2 cellular contexts compared by ENCODE assay signal in the genomic region with DNA sequence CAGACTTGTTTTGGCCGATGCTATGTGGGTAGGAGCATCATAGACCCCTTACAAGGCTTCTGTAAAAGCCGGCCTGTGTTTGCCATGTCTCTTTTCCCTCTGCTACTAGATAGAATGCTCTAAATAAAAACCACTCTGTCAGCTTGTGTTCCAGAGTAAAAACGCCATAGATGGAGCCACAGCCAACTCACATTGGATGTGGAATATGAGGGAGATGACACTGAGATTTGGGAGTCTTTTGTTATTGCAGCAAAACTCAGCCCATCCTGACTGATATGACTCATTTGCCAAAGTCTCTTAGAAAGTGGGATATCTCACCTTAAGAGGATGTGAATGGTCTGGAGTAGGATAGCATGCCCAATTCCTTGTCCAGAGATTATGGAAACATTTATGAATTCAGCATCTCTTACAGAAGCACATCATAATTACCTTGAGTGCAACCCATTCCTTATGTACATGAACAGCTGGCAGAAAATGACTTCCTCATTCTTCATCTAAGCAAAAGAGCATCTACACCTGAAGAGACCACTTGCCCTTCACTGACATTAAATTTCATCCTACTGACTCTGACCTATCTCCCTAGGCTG.
TF ChIP-seq lines count a peak whose summit lies in the region.

No MANE protein-coding gene starts in this region.

TF ChIP-seq in K562, 482 proteins besides CTCF, POLR2A, EP300 and RAD21:
- TF ChIP-seq ZNF12 (CRISPR knock-in tag; IDR thresholded peaks at IDR 0.05) = peak; percentile 98

TF ChIP-seq in HepG2, 621 proteins besides CTCF, POLR2A, EP300 and RAD21:
- peak; percentile 96 for TF ChIP-seq ZNF12 (CRISPR knock-in tag; IDR thresholded peaks at IDR 0.05)
